9 cellular contexts compared by ENCODE assay signal in genomic region chr1:25703671-25704637, GRCh38.
DNase-seq lines count a peak whose midpoint lies in the region; ATAC-seq lines count a peak whose summit lies in the region.
"Had no signal": no experiment of that assay in that cellular context is flagged by ENCODE, and none has a peak within 500 bp of the region (broad histone marks: within the 10 kb centered on the region; RNA-seq: fewer than 3 reads in every experiment).

No MANE protein-coding gene starts in this region.

- ATAC-seq in GM19452 (IDR thresholded peaks at IDR 0.05; ENCODE audit: unreplicated experiment) = no peak
- ATAC-seq in HG03565 (IDR thresholded peaks at IDR 0.05; ENCODE audit: unreplicated experiment) = no peak
- ATAC-seq: stimulated activated memory B cell treated with anti-CD40 and anti-IgM and Interleukin-4, amounts not matched to agents 10 μg/mL and 1 μg/mL and 100 μg/mL, for 72 hours had no signal

- no peak overlapping the region for H3K4me3 Mint-ChIP-seq in activated naive CD8-positive, alpha-beta T cell
- H3K4me3 Mint-ChIP-seq: stimulated activated memory B cell treated with anti-CD40 and anti-IgM and Interleukin-4, amounts not matched to agents 10 μg/mL and 1 μg/mL and 100 μg/mL, for 72 hours had no signal

- H3K4me1 Mint-ChIP-seq in activated naive CD8-positive, alpha-beta T cell (ENCODE audit: low read depth) = peaks cover 44% of the 10 kb centered on the region
- H3K4me1 Mint-ChIP-seq: stimulated activated memory B cell treated with anti-CD40 and anti-IgM and Interleukin-4, amounts not matched to agents 10 μg/mL and 1 μg/mL and 100 μg/mL, for 72 hours had no signal

- no peaks in the 10 kb centered on the region for H3K27me3 Mint-ChIP-seq in activated naive CD8-positive, alpha-beta T cell

- H3K9me3 Mint-ChIP-seq in activated naive CD8-positive, alpha-beta T cell (ENCODE audit: low read depth) = no peaks in the 10 kb centered on the region
- H3K9me3 Mint-ChIP-seq: stimulated activated memory B cell treated with anti-CD40 and anti-IgM and Interleukin-4, amounts not matched to agents 10 μg/mL and 1 μg/mL and 100 μg/mL, for 72 hours had no signal

- H3K27ac Mint-ChIP-seq in activated naive CD8-positive, alpha-beta T cell = peak overlapping the region; percentile 84
- H3K27ac Mint-ChIP-seq: stimulated activated memory B cell treated with anti-CD40 and anti-IgM and Interleukin-4, amounts not matched to agents 10 μg/mL and 1 μg/mL and 100 μg/mL, for 72 hours had no signal

- peak; percentile 37 for DNase-seq in stimulated activated CD4-positive, alpha-beta T cell treated with anti-CD3 and anti-CD28 coated beads, Interleukin-15, amount 100 ng/mL, for 24 hours
- no peak for DNase-seq in stimulated activated CD4-positive, alpha-beta T cell treated with anti-CD3 and anti-CD28 coated beads, Interleukin-12 subunit alpha, Interleukin-12 subunit beta, amount 100 ng/mL, for 4 hours
- DNase-seq in medulla oblongata (ENCODE audit: extremely low spot score) (peak; percentile 57), NCI-H2227 (lab: John Stamatoyannopoulos, UW; ENCODE audit: unreplicated experiment) (no peak), NCI-H1105 (lab: John Stamatoyannopoulos, UW) (no peak)

- peaks cover 2% of the 10 kb centered on the region for H3K36me3 Mint-ChIP-seq in activated naive CD8-positive, alpha-beta T cell
- H3K36me3 Mint-ChIP-seq: stimulated activated memory B cell treated with anti-CD40 and anti-IgM and Interleukin-4, amounts not matched to agents 10 μg/mL and 1 μg/mL and 100 μg/mL, for 72 hours had no signal

Comparison
In these comparisons a context has a peak if more than half of its experiments do, and no peak if none do; other contexts are left out.
1. DNase-seq: peak in stimulated activated CD4-positive, alpha-beta T cell treated with anti-CD3 and anti-CD28 coated beads, Interleukin-15, amount 100 ng/mL, for 24 hours (single experiment) and medulla oblongata (single experiment); none in stimulated activated CD4-positive, alpha-beta T cell treated with anti-CD3 and anti-CD28 coated beads, Interleukin-12 subunit alpha, Interleukin-12 subunit beta, amount 100 ng/mL, for 4 hours (single experiment), NCI-H2227 (single experiment) and NCI-H1105 (single experiment).